ENCODE assay signal across 9 cellular contexts in the genomic region with DNA sequence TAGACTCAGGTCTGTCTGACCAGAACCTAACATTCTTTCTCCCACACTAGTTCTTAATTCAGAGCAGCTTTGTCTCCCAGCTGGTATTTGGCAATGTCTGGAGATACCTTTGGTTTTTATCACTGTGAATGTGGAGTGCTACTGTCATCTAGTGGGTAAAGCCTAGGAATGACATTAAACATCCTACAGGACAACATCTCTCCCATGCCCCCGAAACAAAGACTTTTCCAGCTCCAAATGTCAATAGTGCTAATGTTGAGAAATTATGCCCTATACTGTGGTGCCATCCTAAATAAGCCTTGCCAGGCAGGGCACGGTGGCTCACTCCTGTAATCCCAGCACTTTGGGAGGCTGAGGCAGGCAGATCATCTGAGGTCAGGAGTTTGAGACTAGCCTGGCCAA. TPM values are rescaled to one million over a fixed set of nuclear protein-coding genes. Genes with fewer than 3 reads are reported as not detected.
A peak's percentile ranks its signal among the peaks of the same experiment; 100 is the strongest.
DNase-seq lines count a peak whose midpoint lies in the region; ATAC-seq and TF ChIP-seq lines count a peak whose summit lies in the region.
"Had no signal": no experiment of that assay in that cellular context is flagged by ENCODE, and none has a peak within 500 bp of the region (broad histone marks: within the 10 kb centered on the region; RNA-seq: fewer than 3 reads in every experiment).

No MANE protein-coding gene starts in this region.

- H2BK12ac ChIP-seq in neuronal stem cell (ENCODE audit: low read length), result no peak overlapping the region

- TF ChIP-seq CTCF in dorsolateral prefrontal cortex (IDR thresholded peaks at IDR 0.05 in 54 of 56, conservative IDR thresholded peaks at IDR 0.05 in 2 of 56; ENCODE audit: low read depth in 1 of 56, partially characterized antibody in 56 of 56), result peak in 49 of 56 donors; percentile 9 to 60 (median 39)
- no peak for TF ChIP-seq CTCF in ascending aorta (IDR thresholded peaks at IDR 0.05)

- H3K9me3 ChIP-seq in neuronal stem cell (replicated peaks in 1 of 2; ENCODE audit: control insufficient read depth in 2 of 2, insufficient read depth in 1 of 2, low read depth in 1 of 2, low read length in 2 of 2), result no peaks in the 10 kb centered on the region
- no peaks in the 10 kb centered on the region for H3K9me3 ChIP-seq in ascending aorta

- H4K8ac ChIP-seq in neuronal stem cell (ENCODE audit: low read depth, low read length), result no peak overlapping the region

- no peak overlapping the region for H2BK15ac ChIP-seq in neuronal stem cell (ENCODE audit: low read length)

- peak overlapping the region in 1 of 59 donors; percentile 53 for H3K27ac ChIP-seq in dorsolateral prefrontal cortex
- H3K27ac ChIP-seq in neuronal stem cell (replicated peaks; ENCODE audit: low read length), result no peak overlapping the region
- H3K27ac ChIP-seq in ascending aorta, result no peak overlapping the region

- no peak overlapping the region for H2AFZ ChIP-seq in neuronal stem cell (ENCODE audit: low read length)

- H2BK120ac ChIP-seq in neuronal stem cell (ENCODE audit: low read depth, low read length), result no peak overlapping the region

- H3K23ac ChIP-seq in neuronal stem cell (ENCODE audit: low read depth, low read length, poor library complexity), result no peak overlapping the region

- H3K9ac ChIP-seq in neuronal stem cell (ENCODE audit: low read depth, low read length, poor library complexity), result no peak overlapping the region

- no peaks in the 10 kb centered on the region for H3K79me1 ChIP-seq in neuronal stem cell (ENCODE audit: low read depth, low read length)

- no peak overlapping the region for H3K14ac ChIP-seq in neuronal stem cell (ENCODE audit: low read length)

- H3K18ac ChIP-seq in neuronal stem cell (ENCODE audit: low read length), result no peak overlapping the region

- no peaks in the 10 kb centered on the region for H3K36me3 ChIP-seq in neuronal stem cell (replicated peaks in 1 of 2; ENCODE audit: control insufficient read depth in 2 of 2, insufficient read depth in 2 of 2, low read length in 2 of 2)
- H3K36me3 ChIP-seq in ascending aorta, result no peaks in the 10 kb centered on the region

- no peak overlapping the region for H2AK5ac ChIP-seq in neuronal stem cell (ENCODE audit: low read depth, low read length)

- H3K27me3 ChIP-seq in dorsolateral prefrontal cortex (no peaks in the 10 kb centered on the region), neuronal stem cell (ENCODE audit: control insufficient read depth in 3 of 3, insufficient read depth in 3 of 3, low read depth in 1 of 3, low read length in 3 of 3) (peaks cover 0 to 4% (median 2%) of the 10 kb centered on the region in 3 experiments), ascending aorta (no peaks in the 10 kb centered on the region)

- no peak for ATAC-seq in HG03469 (IDR thresholded peaks at IDR 0.05; ENCODE audit: unreplicated experiment)
- ATAC-seq: activated T-cell treated with anti-CD3 and anti-CD28 coated beads, Interleukin-2, amount 50 U/mL, for 4 hours had no signal

- intact Hi-C loops in dorsolateral prefrontal cortex (cut with DNase I), result loop anchor here (5.0 to 10.0 kb wide), 2 partner anchors 259 to 273 kb away; partner anchors contain the start of genes KCNK15 (in 1 of the 2) and OSER1 (in 1 of the 2)
- intact Hi-C loops in ascending aorta (cut with DNase I), result loop anchor here (10.0 kb wide), 1 partner anchor 393 kb away; no protein-coding TSS in a partner anchor

- peaks cover 4 to 7% of the 10 kb centered on the region in 2 donors for H3K4me1 ChIP-seq in neuronal stem cell (ENCODE audit: control insufficient read depth in 2 of 2, insufficient read depth in 1 of 2, low read depth in 1 of 2, low read length in 2 of 2)
- peaks cover 3% of the 10 kb centered on the region in 2 donors for H3K4me1 ChIP-seq in ascending aorta

- DNase-seq in ELR (ENCODE audit: low read depth), result peak; percentile 51
- DNase-seq in NCI-H460 (ENCODE audit: extremely low read depth, low read depth), result peak; percentile 29
- DNase-seq in dorsolateral prefrontal cortex, result peak in 1 of 10 donors; percentile 28
- DNase-seq in pons (ENCODE audit: low spot score), result peak; percentile 32
- no peak for DNase-seq in NCI-H774 (lab: John Stamatoyannopoulos, UW)
- no peak for DNase-seq in neuronal stem cell (ENCODE audit: low spot score)
- DNase-seq in ascending aorta (ENCODE audit: low spot score in 2 of 2), result no peak
- DNase-seq: activated T-cell treated with anti-CD3 and anti-CD28 coated beads, Interleukin-2, amount 50 U/mL, for 4 hours had no signal

- H3K4me2 ChIP-seq in neuronal stem cell (ENCODE audit: insufficient read depth, low read length, poor library complexity, severe bottlenecking), result no peak overlapping the region

- no peak overlapping the region for H4K91ac ChIP-seq in neuronal stem cell (ENCODE audit: low read depth, low read length, poor library complexity)

- H3K4me3 ChIP-seq in dorsolateral prefrontal cortex (no peak overlapping the region), neuronal stem cell (ENCODE audit: low read length in 2 of 2) (no peak overlapping the region), ascending aorta (no peak overlapping the region)

- H2BK5ac ChIP-seq in neuronal stem cell (ENCODE audit: low read length), result no peak overlapping the region

- H3K4ac ChIP-seq in neuronal stem cell (ENCODE audit: low read length), result no peak overlapping the region

- no CpG with 5 or more reads among the region's 2 CpGs for WGBS in neuronal stem cell (ENCODE audit: extremely low coverage in 2 of 2, insufficient read length in 2 of 2, insufficient replicate concordance in 1 of 2), 2 donors

RNA-seq across cellular contexts. Expression of gene TTPAL, which starts 4.2 kb away (rescaled TPM):
- total RNA-seq in NCI-H460 (2014; rRNA removed; shearing (Covaris generic)), result 8.2 and 11.3 TPM in 2 replicates
- polyA plus RNA-seq in NCI-H460 (2014; cell fraction: nucleus; rRNA removed), result 5.3 and 6.9 TPM in 2 replicates
- total RNA-seq in dorsolateral prefrontal cortex, result 10 to 100 TPM in 119 of 120 experiments, 1 to 10 TPM in 1; 10.0 to 26.4 (median 18.3) TPM
- polyA plus RNA-seq in neuronal stem cell (2013, experiment 1 of 2), result 7.4 TPM
- 7.4 TPM for polyA plus RNA-seq in neuronal stem cell (2013, experiment 2 of 2)
- total RNA-seq in ascending aorta, result 44.9 TPM

RNA-seq across cellular contexts. Expression of gene SERINC3, which starts 50.4 kb away (rescaled TPM):
- total RNA-seq in NCI-H460 (2014; rRNA removed; shearing (Covaris generic)), result 129 and 130 TPM in 2 replicates
- 39.8 and 51.0 TPM in 2 replicates for polyA plus RNA-seq in NCI-H460 (2014; cell fraction: nucleus; rRNA removed)
- total RNA-seq in dorsolateral prefrontal cortex, result 100 to 1,000 TPM; 107 to 236 (median 191) TPM
- 30.6 TPM for polyA plus RNA-seq in neuronal stem cell (2013, experiment 1 of 2)
- 30.8 TPM for polyA plus RNA-seq in neuronal stem cell (2013, experiment 2 of 2)
- 78.1 TPM for total RNA-seq in ascending aorta

Comparison
In these comparisons a context has a peak if more than half of its experiments do, and no peak if none do; other contexts are left out.
1. DNase-seq: peak in ELR (single experiment), NCI-H460 (single experiment) and pons (single experiment); none in NCI-H774 (single experiment), neuronal stem cell (single experiment) and ascending aorta (0 of 2).
2. CTCF ChIP-seq: peak in dorsolateral prefrontal cortex (49 of 56); none in ascending aorta (0 of 3).